In the genomic region with DNA sequence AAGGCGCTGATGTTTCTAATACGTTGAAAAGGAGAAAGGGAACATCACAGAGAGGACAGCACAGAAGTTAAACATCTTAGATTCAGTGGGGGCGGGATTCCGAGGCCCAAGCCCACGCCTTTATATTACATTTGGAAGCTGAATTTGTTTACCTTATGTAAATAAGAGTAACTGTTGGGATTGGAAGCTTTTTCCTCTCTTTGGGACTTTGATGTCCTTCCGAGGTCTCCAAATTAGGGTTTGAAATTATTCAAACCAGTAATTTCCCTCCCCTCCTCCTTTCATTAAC, we compare ENCODE assay signal across 15 cellular contexts. TPM values are rescaled to one million over a fixed set of nuclear protein-coding genes. Genes with fewer than 3 reads are reported as not detected.
A peak's percentile ranks its signal among the peaks of the same experiment; 100 is the strongest.
DNase-seq lines count a peak whose midpoint lies in the region; ATAC-seq and TF ChIP-seq lines count a peak whose summit lies in the region.
"Had no signal": no experiment of that assay in that cellular context is flagged by ENCODE, and none has a peak within 500 bp of the region (broad histone marks: within the 10 kb centered on the region; RNA-seq: fewer than 3 reads in every experiment).

No MANE protein-coding gene starts in this region.

- H3K23ac ChIP-seq in mesendoderm (ENCODE audit: low read length), result no peak overlapping the region

- no peak overlapping the region for H2BK120ac ChIP-seq in mesendoderm (ENCODE audit: low read depth, low read length)

- H3K4ac ChIP-seq in mesendoderm (ENCODE audit: low read depth, low read length), result no peak overlapping the region

- H3K4me3 Mint-ChIP-seq in brain, result peak overlapping the region; percentile 45 to 67 (median 51)
- H3K4me3 Mint-ChIP-seq in T-helper 2 cell treated with Interferon-gamma antibody and Interleukin-4, amounts not matched to agents 5 μg/mL and 100 μg/mL, for 36 hours, result no peak overlapping the region
- H3K4me3 Mint-ChIP-seq: activated naive CD4-positive, alpha-beta T cell treated with anti-CD3 and anti-CD28 coated beads for 36 hours had no signal

- no peaks in the 10 kb centered on the region for H3K9me3 ChIP-seq in HUES64 (ENCODE audit: insufficient read depth, low read depth, low read length)
- H3K9me3 ChIP-seq: left ventricle myocardium inferior, testis had no signal

- H3K9ac ChIP-seq in HUES64 (ENCODE audit: low read depth, low read length) (no peak overlapping the region), mesendoderm (ENCODE audit: low read length) (no peak overlapping the region)

- H3K36me3 Mint-ChIP-seq in brain, result no peaks in the 10 kb centered on the region
- no peaks in the 10 kb centered on the region for H3K36me3 Mint-ChIP-seq in T-helper 2 cell treated with Interferon-gamma antibody and Interleukin-4, amounts not matched to agents 5 μg/mL and 100 μg/mL, for 36 hours (ENCODE audit: low read depth)

- H3K79me2 ChIP-seq in mesendoderm (ENCODE audit: control insufficient read depth, insufficient read depth, low read length), result no peaks in the 10 kb centered on the region

- peaks cover 25% of the 10 kb centered on the region for H3K4me1 Mint-ChIP-seq in brain
- H3K4me1 Mint-ChIP-seq in T-helper 2 cell treated with Interferon-gamma antibody and Interleukin-4, amounts not matched to agents 5 μg/mL and 100 μg/mL, for 36 hours (ENCODE audit: low read depth), result no peaks in the 10 kb centered on the region

- H3K18ac ChIP-seq in mesendoderm (ENCODE audit: low read length), result no peak overlapping the region

- H3K27ac Mint-ChIP-seq in brain, result peak overlapping the region in 2 of 5 experiments; percentile 30 to 69
- H3K27ac Mint-ChIP-seq in T-helper 2 cell treated with Interferon-gamma antibody and Interleukin-4, amounts not matched to agents 5 μg/mL and 100 μg/mL, for 36 hours, result no peak overlapping the region
- H3K27ac Mint-ChIP-seq: activated naive CD4-positive, alpha-beta T cell treated with anti-CD3 and anti-CD28 coated beads for 36 hours had no signal

- H3K4me3 ChIP-seq in HUES64 (ENCODE audit: low read length) (peak overlapping the region; percentile 52), mesendoderm (ENCODE audit: low read length) (no peak overlapping the region)

- no peak overlapping the region for H2BK5ac ChIP-seq in mesendoderm (ENCODE audit: low read length)

- peak overlapping the region; percentile 76 for H3K27ac ChIP-seq in C4-2B
- H3K27ac ChIP-seq in HUES64 (ENCODE audit: low read depth, low read length), result peak overlapping the region; percentile 75; the same call in 1 of the 2 replicates
- no peak overlapping the region for H3K27ac ChIP-seq in mesendoderm (ENCODE audit: low read depth, low read length)
- H3K27ac ChIP-seq: left ventricle myocardium inferior, testis had no signal

- 3% methylated on average over 5 of the region's 6 CpGs for WGBS in HUES64
- no CpG with 5 or more reads among the region's 6 CpGs for WGBS in mesendoderm (ENCODE audit: extremely low coverage, insufficient coverage, low lambda C conversion rate)

- peaks cover 99% of the 10 kb centered on the region for H3K27me3 Mint-ChIP-seq in brain
- peaks cover 72% of the 10 kb centered on the region for H3K27me3 Mint-ChIP-seq in T-helper 2 cell treated with Interferon-gamma antibody and Interleukin-4, amounts not matched to agents 5 μg/mL and 100 μg/mL, for 36 hours (ENCODE audit: low read depth)

- no peak overlapping the region for H4K5ac ChIP-seq in mesendoderm (ENCODE audit: low read length)

- H3K4me1 ChIP-seq in HUES64 (ENCODE audit: insufficient read depth, low read length) (peaks cover 38% of the 10 kb centered on the region), mesendoderm (ENCODE audit: control insufficient read depth, low read depth, low read length) (peaks cover 2% of the 10 kb centered on the region)
- H3K4me1 ChIP-seq: testis had no signal

- H2BK15ac ChIP-seq in mesendoderm (replicated peaks; ENCODE audit: low read depth), result no peak overlapping the region

- H3K27me3 ChIP-seq in HUES64 (ENCODE audit: insufficient read depth, low read length) (peaks cover 100% of the 10 kb centered on the region), mesendoderm (ENCODE audit: insufficient read depth, low read length, poor library complexity) (peaks cover 41% of the 10 kb centered on the region)

- ATAC-seq in GM19328 (IDR thresholded peaks at IDR 0.05; ENCODE audit: unreplicated experiment), result no peak

- peak overlapping the region; percentile 56 for H3K56ac ChIP-seq in mesendoderm (ENCODE audit: low read length)

- no peaks in the 10 kb centered on the region for H3K79me1 ChIP-seq in mesendoderm (ENCODE audit: low read length)

- DNase-seq in mesendoderm (no peak), pons (ENCODE audit: low spot score) (no peak), GM03348 (ENCODE audit: low spot score) (no peak)
- DNase-seq in T-helper 2 cell treated with Interferon-gamma antibody and Interleukin-4, amounts not matched to agents 5 μg/mL and 100 μg/mL, for 36 hours (ENCODE audit: low spot score), result no peak
- DNase-seq: activated CD4-positive, alpha-beta T cell treated with anti-CD3 and anti-CD28 coated beads, Interleukin-2, amount 50 U/mL, for 48 hours; activated naive CD4-positive, alpha-beta T cell treated with anti-CD3 and anti-CD28 coated beads for 36 hours; foreskin fibroblast; Kasumi-1; left ventricle myocardium inferior; NCI-H774; testis had no signal

- H3K36me3 ChIP-seq in HUES64 (ENCODE audit: insufficient read depth, low read length), result no peaks in the 10 kb centered on the region
- no peaks in the 10 kb centered on the region for H3K36me3 ChIP-seq in mesendoderm (ENCODE audit: control insufficient read depth, insufficient read depth, low read length)
- H3K36me3 ChIP-seq: left ventricle myocardium inferior had no signal

- H3K4me2 ChIP-seq in mesendoderm (ENCODE audit: low read length), result peak overlapping the region; percentile 89

- peaks cover 1 to 10% (median 4%) of the 10 kb centered on the region in 5 experiments for H3K9me3 Mint-ChIP-seq in brain
- peaks cover 2% of the 10 kb centered on the region for H3K9me3 Mint-ChIP-seq in T-helper 2 cell treated with Interferon-gamma antibody and Interleukin-4, amounts not matched to agents 5 μg/mL and 100 μg/mL, for 36 hours

- H4K8ac ChIP-seq in mesendoderm (ENCODE audit: low read depth, low read length), result no peak overlapping the region

- TF ChIP-seq CTCF in C4-2B (conservative IDR thresholded peaks at IDR 0.05) (no peak), brain (conservative IDR thresholded peaks at IDR 0.05) (no peak)

- H2AK5ac ChIP-seq in mesendoderm (ENCODE audit: low read length), result no peak overlapping the region

RNA-seq across cellular contexts. Expression of gene FOXA1, which starts 6.4 kb away (rescaled TPM):
- 0.60 TPM for polyA plus RNA-seq in HUES64 (2013, experiment 1 of 2)
- 0.82 TPM for polyA plus RNA-seq in HUES64 (2013, experiment 2 of 2)
- polyA plus RNA-seq in brain (ENCODE audit: insufficient read depth, low read depth, low replicate concordance), result 20.9 TPM
- polyA plus RNA-seq in mesendoderm (2013, experiment 1 of 2), result 0.07 TPM
- polyA plus RNA-seq in mesendoderm (2013, experiment 2 of 2), result 0.07 TPM

RNA-seq across cellular contexts. Expression of gene TTC6, which starts 6.8 kb away (rescaled TPM):
- not detected for polyA plus RNA-seq in HUES64 (2013, experiment 1 of 2)
- 0.57 TPM for polyA plus RNA-seq in HUES64 (2013, experiment 2 of 2)
- polyA plus RNA-seq in brain (ENCODE audit: insufficient read depth, low read depth, low replicate concordance), result 0.68 TPM
- 0.04 TPM for polyA plus RNA-seq in mesendoderm (2013, experiment 1 of 2)
- polyA plus RNA-seq in mesendoderm (2013, experiment 2 of 2), result 0.01 TPM
